ENCODE assay signal across 8 cellular contexts in the genomic region with DNA sequence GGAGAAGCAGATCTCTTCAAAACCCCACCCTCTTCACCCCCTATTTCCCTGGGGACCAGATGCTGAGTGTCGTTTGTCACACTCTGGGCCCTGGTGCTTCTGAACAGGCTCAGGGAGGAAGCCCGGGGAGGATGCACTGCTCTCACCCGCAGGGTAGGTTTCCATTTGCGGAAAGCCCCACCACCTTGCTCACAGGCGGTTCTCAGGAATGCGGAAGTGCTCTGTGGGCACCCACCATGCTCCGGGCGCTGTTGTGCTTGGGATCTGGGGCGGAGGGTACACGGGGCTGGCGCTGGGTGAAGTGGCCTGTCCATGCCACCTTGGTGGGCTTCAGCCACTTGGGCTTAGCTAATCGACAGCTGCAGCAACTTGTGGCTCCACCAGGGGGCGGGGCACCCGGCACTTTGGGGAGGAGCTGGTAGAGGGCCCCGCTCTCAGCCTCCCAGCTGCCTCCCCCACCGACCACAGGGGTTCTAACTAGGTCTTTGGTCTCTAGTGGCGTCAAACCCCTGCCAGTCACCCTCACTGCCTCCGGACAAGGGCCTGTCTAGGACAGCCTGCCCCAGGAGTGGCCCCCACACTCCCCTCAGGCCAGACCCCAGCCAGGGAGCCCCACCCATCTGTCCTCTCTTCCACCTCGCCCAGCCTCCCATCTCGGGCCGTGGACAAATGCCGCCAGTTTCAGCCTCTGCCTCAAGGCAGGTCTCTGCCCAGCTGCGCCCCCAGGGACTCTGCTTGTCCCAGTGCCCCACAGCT.
DNase-seq lines count a peak whose midpoint lies in the region; ATAC-seq lines count a peak whose summit lies in the region.

No MANE protein-coding gene starts in this region.

- DNase-seq in ELR (ENCODE audit: low read depth), result peak; percentile 63
- peak; percentile 95 for DNase-seq in HuH-7.5 (ENCODE audit: low spot score)
- DNase-seq in T-helper 22 cell (ENCODE audit: low read depth), result peak; percentile 69
- peak; percentile 64 for DNase-seq in astrocyte of the hippocampus (ENCODE audit: low read depth, low spot score)
- DNase-seq in kidney glomerular epithelial cell (lab: John Stamatoyannopoulos, UW), result peak; percentile 32
- DNase-seq in stimulated activated CD4-positive, alpha-beta T cell treated with anti-CD3 and anti-CD28 coated beads, Interleukin-2, amount 100 ng/mL, for 4 hours (ENCODE audit: low read depth), result peak; percentile 79
- DNase-seq in AML-193 (lab: John Stamatoyannopoulos, UW), result no peak

- peak; percentile 79 for ATAC-seq in GM21423 (IDR thresholded peaks at IDR 0.05; ENCODE audit: unreplicated experiment)

Comparison
In these comparisons a context has a peak if more than half of its experiments do, and no peak if none do; other contexts are left out.
1. DNase-seq: peak in ELR (single experiment), HuH-7.5 (single experiment), T-helper 22 cell (single experiment), astrocyte of the hippocampus (single experiment), kidney glomerular epithelial cell (single experiment) and stimulated activated CD4-positive, alpha-beta T cell treated with anti-CD3 and anti-CD28 coated beads, Interleukin-2, amount 100 ng/mL, for 4 hours (single experiment); none in AML-193 (0 of 2).